17 cellular contexts compared by ENCODE assay signal in the genomic region with DNA sequence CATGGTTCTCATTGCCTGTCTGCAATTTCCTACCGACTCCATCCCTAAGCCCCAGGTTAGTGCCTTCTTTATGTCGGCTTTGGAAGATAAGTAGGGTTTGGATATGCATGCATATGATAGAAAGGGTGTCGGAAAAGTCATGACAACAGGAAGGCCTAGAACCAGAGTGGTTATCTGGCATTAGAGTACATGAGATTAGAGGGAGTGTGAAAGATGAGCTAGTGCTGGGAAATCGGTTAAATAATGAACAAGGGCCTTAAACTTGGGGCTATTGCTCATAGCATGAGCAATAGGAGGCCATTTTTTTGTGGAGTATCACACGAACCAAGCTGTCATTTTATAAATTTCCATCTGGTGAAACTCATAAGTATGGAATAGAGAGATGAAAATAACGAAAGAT.
"Had no signal": no experiment of that assay in that cellular context is flagged by ENCODE, and none has a peak within 500 bp of the region (broad histone marks: within the 10 kb centered on the region; RNA-seq: fewer than 3 reads in every experiment).

No MANE protein-coding gene starts in this region.

- ATAC-seq: foreskin keratinocyte, gastroesophageal sphincter, heart left ventricle, left lung, left ventricle myocardium superior, lower lobe of right lung, mucosa of descending colon had no signal

- H3K4me3 ChIP-seq: coronary artery, dorsolateral prefrontal cortex, esophagus muscularis mucosa, gastroesophageal sphincter, heart left ventricle, left lung, lower lobe of right lung, mucosa of descending colon had no signal

- H3K27me3 ChIP-seq: dorsolateral prefrontal cortex, esophagus muscularis mucosa, foreskin keratinocyte, gastroesophageal sphincter, heart left ventricle, left lung had no signal

- H3K36me3 ChIP-seq: esophagus muscularis mucosa, gastroesophageal sphincter, heart left ventricle, left lung, lower lobe of right lung had no signal

- H3K4me1 ChIP-seq: foreskin keratinocyte, gastroesophageal sphincter, left lung, lower lobe of right lung had no signal

- DNase-seq: dermis blood vessel endothelial cell; dorsolateral prefrontal cortex; effector CD4-positive, alpha-beta T cell; effector memory CD4-positive, alpha-beta T cell; foreskin keratinocyte; heart left ventricle; hippocampal formation; kidney; kidney glomerular epithelial cell; left lung; left ventricle myocardium superior; lower lobe of right lung; mesenchymal stem cell; mucosa of descending colon had no signal

- H3K27ac ChIP-seq: coronary artery, dorsolateral prefrontal cortex, esophagus muscularis mucosa, foreskin keratinocyte, gastroesophageal sphincter, heart left ventricle, left lung, lower lobe of right lung had no signal
